ENCODE assay signal across 8 cellular contexts in genomic region chr20:63520939-63521601, GRCh38. TPM values are rescaled to one million over a fixed set of nuclear protein-coding genes. Genes with fewer than 3 reads are reported as not detected.
DNase-seq lines count a peak whose midpoint lies in the region; ATAC-seq and TF ChIP-seq lines count a peak whose summit lies in the region.

No MANE protein-coding gene starts in this region.

- H3K4me1 ChIP-seq in esophagus muscularis mucosa (peaks cover 28 to 40% (median 35%) of the 10 kb centered on the region in 4 donors), muscle layer of colon (ENCODE audit: insufficient read depth, low read length) (peaks cover 12% of the 10 kb centered on the region)

- H3K27ac Mint-ChIP-seq in activated T-cell treated with anti-CD3 and anti-CD28 coated beads, Interleukin-2, amount 50 U/mL, for 24 hours: peak overlapping the region; percentile 63

- H3K27me3 Mint-ChIP-seq in activated T-cell treated with anti-CD3 and anti-CD28 coated beads, Interleukin-2, amount 50 U/mL, for 24 hours: no peaks in the 10 kb centered on the region

- ATAC-seq in GM18505 (IDR thresholded peaks at IDR 0.05; ENCODE audit: unreplicated experiment) (peak; percentile 42), HG03025 (IDR thresholded peaks at IDR 0.05; ENCODE audit: low FRiP score, unreplicated experiment) (peak; percentile 24)

- H3K27ac ChIP-seq in esophagus muscularis mucosa (replicated peaks in 1 of 4) (peak overlapping the region; percentile 94 to 98 (median 96)), muscle layer of colon (ENCODE audit: low read depth, low read length) (peak overlapping the region; percentile 63)

- DNase-seq in 8988T (peak; percentile 86), NCI-H526 treated with DMSO at 0.1 percent for 48 hours (lab: John Stamatoyannopoulos, UW) (peak; percentile 58), esophagus muscularis mucosa (ENCODE audit: extremely low spot score) (no peak)
- peak; percentile 85 for DNase-seq in activated T-cell treated with anti-CD3 and anti-CD28 coated beads, Interleukin-2, amount 50 U/mL, for 24 hours
- peak; percentile 36 for DNase-seq in stimulated activated CD8-positive, alpha-beta memory T cell treated with anti-CD3 and anti-CD28 coated beads, Interleukin-7, amount 100 ng/mL, for 24 hours (ENCODE audit: low read depth)

- H3K4me3 Mint-ChIP-seq in activated T-cell treated with anti-CD3 and anti-CD28 coated beads, Interleukin-2, amount 50 U/mL, for 24 hours: peak overlapping the region; percentile 82

- H3K36me3 ChIP-seq in esophagus muscularis mucosa (peaks cover 0 to 21% (median 9%) of the 10 kb centered on the region in 4 donors), muscle layer of colon (ENCODE audit: insufficient read depth, low read length) (peaks cover 19% of the 10 kb centered on the region)

- intact Hi-C loops in esophagus muscularis mucosa (cut with DNase I): no loop called here

- 0% methylated on average over 4 of the region's 67 CpGs for WGBS in esophagus muscularis mucosa

- H3K27me3 ChIP-seq in esophagus muscularis mucosa (no peaks in the 10 kb centered on the region), muscle layer of colon (ENCODE audit: control insufficient read depth in 1 of 2, insufficient read depth in 2 of 2, low read length in 2 of 2) (peaks cover 0 to 4% of the 10 kb centered on the region in 2 donors)

- no peaks in the 10 kb centered on the region for H3K9me3 ChIP-seq in esophagus muscularis mucosa
- no peaks in the 10 kb centered on the region for H3K9me3 ChIP-seq in muscle layer of colon (ENCODE audit: low read length)

- peak overlapping the region; percentile 86 to 99 (median 93) for H3K4me3 ChIP-seq in esophagus muscularis mucosa
- H3K4me3 ChIP-seq in muscle layer of colon (ENCODE audit: low read depth in 1 of 2, low read length in 2 of 2): peak overlapping the region; percentile 73 to 95

- H3K4me1 Mint-ChIP-seq in activated T-cell treated with anti-CD3 and anti-CD28 coated beads, Interleukin-2, amount 50 U/mL, for 24 hours (ENCODE audit: low read depth): peaks cover 11% of the 10 kb centered on the region

- peaks cover 31% of the 10 kb centered on the region for H3K36me3 Mint-ChIP-seq in activated T-cell treated with anti-CD3 and anti-CD28 coated beads, Interleukin-2, amount 50 U/mL, for 24 hours (ENCODE audit: low read depth)

- no peak for TF ChIP-seq CTCF in esophagus muscularis mucosa (IDR thresholded peaks at IDR 0.05)

- H3K9me3 Mint-ChIP-seq in activated T-cell treated with anti-CD3 and anti-CD28 coated beads, Interleukin-2, amount 50 U/mL, for 24 hours: peaks cover 2% of the 10 kb centered on the region

- no peak for TF ChIP-seq POLR2A in GM18505 (IDR thresholded peaks at IDR 0.05; ENCODE audit: borderline replicate concordance, extremely low read depth, insufficient read depth, insufficient read length)
- no peak for TF ChIP-seq POLR2A in esophagus muscularis mucosa (IDR thresholded peaks at IDR 0.05; ENCODE audit: low read depth)

- peak overlapping the region; percentile 27 for H3K9ac ChIP-seq in muscle layer of colon (ENCODE audit: low read length)

- no peak for TF ChIP-seq EP300 in esophagus muscularis mucosa (IDR thresholded peaks at IDR 0.05)

RNA-seq across cellular contexts. Expression of gene PPDPF, which starts 0.5 kb away (rescaled TPM):
- 100 to 1,000 TPM; 150 to 291 (median 270) TPM for total RNA-seq in esophagus muscularis mucosa

RNA-seq across cellular contexts. Expression of gene PTK6, which starts 16.1 kb away (rescaled TPM):
- 1 to 10 TPM in 1 of 4 donors, under 1 TPM in 3; 0.06 to 1.2 (median 0.23) TPM for total RNA-seq in esophagus muscularis mucosa

RNA-seq across cellular contexts. Expression of gene EEF1A2, which starts 22.2 kb away (rescaled TPM):
- 10 to 100 TPM in 1 of 4 donors, 1 to 10 TPM in 3; 1.7 to 17.8 (median 7.4) TPM for total RNA-seq in esophagus muscularis mucosa

RNA-seq across cellular contexts. Expression of gene SRMS, which starts 26.5 kb away (rescaled TPM):
- total RNA-seq in esophagus muscularis mucosa: not detected

RNA-seq across cellular contexts. Expression of gene FNDC11, which starts 32.9 kb away (rescaled TPM):
- total RNA-seq in esophagus muscularis mucosa: under 1 TPM; 0.23 to 0.83 (median 0.44) TPM
